In genomic region chr17:4209611-4210010, GRCh38 we compare ENCODE assay signal across 1 cellular context.
TF ChIP-seq lines count a peak whose summit lies in the region.

No MANE protein-coding gene starts in this region.

TF ChIP-seq in SK-N-SH, 30 proteins besides CTCF, POLR2A, EP300 and RAD21 (continued from another document):
- TF ChIP-seq USF2 (IDR thresholded peaks at IDR 0.05; ENCODE audit: borderline replicate concordance, low read depth, low read length) (no peak), FOXJ3 (CRISPR knock-in tag; IDR thresholded peaks at IDR 0.05) (no peak), CHD2 (IDR thresholded peaks at IDR 0.05; ENCODE audit: low read length, partially characterized antibody) (no peak), POLR2AphosphoS5 (IDR thresholded peaks at IDR 0.05; ENCODE audit: low read depth, low read length) (no peak), EZH2phosphoT487 (IDR thresholded peaks at IDR 0.05; ENCODE audit: borderline replicate concordance, low read depth) (no peak), MXI1 (IDR thresholded peaks at IDR 0.05; ENCODE audit: low read depth, low read length) (no peak), ZBTB33 (IDR thresholded peaks at IDR 0.05; ENCODE audit: borderline replicate concordance, low read depth) (no peak), MAX (IDR thresholded peaks at IDR 0.05; ENCODE audit: low read depth) (no peak), TAF1 (IDR thresholded peaks at IDR 0.05; ENCODE audit: borderline replicate concordance, low read depth, low read length) (no peak), RFX5 (IDR thresholded peaks at IDR 0.05; ENCODE audit: low read length) (no peak), MEF2A (IDR thresholded peaks at IDR 0.05; ENCODE audit: borderline replicate concordance, low read depth) (no peak), PBX3 (IDR thresholded peaks at IDR 0.05) (no peak)
